In genomic region chr22:44133161-44133560, GRCh38 we compare ENCODE assay signal across 15 cellular contexts.
"Had no signal": no experiment of that assay in that cellular context is flagged by ENCODE, and none has a peak within 500 bp of the region (broad histone marks: within the 10 kb centered on the region; RNA-seq: fewer than 3 reads in every experiment).

No MANE protein-coding gene starts in this region.

- H3K4me1 Mint-ChIP-seq: activated T-helper 17 cell treated with anti-CD3 and anti-CD28 coated beads, Interleukin-2, amount 50 U/mL, for 72 hours; stimulated activated effector memory CD8-positive, alpha-beta T cell treated with anti-CD3 and anti-CD28 coated beads, Interleukin-12 subunit alpha, Interleukin-12 subunit beta, amount 100 ng/mL, for 72 hours had no signal

- H3K27ac ChIP-seq: left lung, parathyroid adenoma, transverse colon had no signal

- H3K4me1 ChIP-seq: parathyroid adenoma had no signal

- H3K27ac Mint-ChIP-seq: activated CD4-positive, alpha-beta T cell treated with anti-CD3 and anti-CD28 coated beads, Interleukin-2, amount 10 ng/mL, durations not matched to agents 24 days and 14 days; activated naive CD4-positive, alpha-beta T cell treated with anti-CD3 and anti-CD28 coated beads for 36 hours; activated T-helper 17 cell treated with anti-CD3 and anti-CD28 coated beads, Interleukin-2, amount 50 U/mL, for 72 hours; stimulated activated effector memory CD8-positive, alpha-beta T cell treated with anti-CD3 and anti-CD28 coated beads, Interleukin-12 subunit alpha, Interleukin-12 subunit beta, amount 100 ng/mL, for 72 hours; T-cell had no signal

- H2AFZ ChIP-seq: parathyroid adenoma had no signal

- H3K27me3 ChIP-seq: gastrocnemius medialis, heart right ventricle, left lung, transverse colon had no signal

- H3K79me2 ChIP-seq: parathyroid adenoma had no signal

- ATAC-seq: activated T-helper 17 cell treated with anti-CD3 and anti-CD28 coated beads, Interleukin-2, amount 50 U/mL, for 72 hours; left lung; stimulated activated effector memory CD8-positive, alpha-beta T cell treated with anti-CD3 and anti-CD28 coated beads, Interleukin-12 subunit alpha, Interleukin-12 subunit beta, amount 100 ng/mL, for 72 hours; T-cell had no signal

- H3K4me3 Mint-ChIP-seq: activated CD4-positive, alpha-beta T cell treated with anti-CD3 and anti-CD28 coated beads, Interleukin-2, amount 10 ng/mL, durations not matched to agents 24 days and 14 days; activated naive CD4-positive, alpha-beta T cell treated with anti-CD3 and anti-CD28 coated beads for 36 hours; activated T-helper 17 cell treated with anti-CD3 and anti-CD28 coated beads, Interleukin-2, amount 50 U/mL, for 72 hours; brain; neural crest cell; stimulated activated effector memory CD8-positive, alpha-beta T cell treated with anti-CD3 and anti-CD28 coated beads, Interleukin-12 subunit alpha, Interleukin-12 subunit beta, amount 100 ng/mL, for 72 hours; T-cell had no signal

- H3K9me3 ChIP-seq: gastrocnemius medialis had no signal

- H3K27me3 Mint-ChIP-seq: activated CD4-positive, alpha-beta T cell treated with anti-CD3 and anti-CD28 coated beads, Interleukin-2, amount 10 ng/mL, durations not matched to agents 24 days and 14 days; activated T-helper 17 cell treated with anti-CD3 and anti-CD28 coated beads, Interleukin-2, amount 50 U/mL, for 72 hours had no signal

- H3K4me3 ChIP-seq: gastrocnemius medialis, heart right ventricle, left lung, transverse colon had no signal

- DNase-seq: activated CD4-positive, alpha-beta T cell treated with anti-CD3 and anti-CD28 coated beads, Interleukin-2, amount 10 ng/mL, durations not matched to agents 24 days and 14 days; activated naive CD4-positive, alpha-beta T cell treated with anti-CD3 and anti-CD28 coated beads for 36 hours; cerebellar nuclear complex; gastrocnemius medialis; heart right ventricle; left lung; retina; T-cell; T1000; transverse colon had no signal
